1 cellular context compared by ENCODE assay signal in the genomic region with DNA sequence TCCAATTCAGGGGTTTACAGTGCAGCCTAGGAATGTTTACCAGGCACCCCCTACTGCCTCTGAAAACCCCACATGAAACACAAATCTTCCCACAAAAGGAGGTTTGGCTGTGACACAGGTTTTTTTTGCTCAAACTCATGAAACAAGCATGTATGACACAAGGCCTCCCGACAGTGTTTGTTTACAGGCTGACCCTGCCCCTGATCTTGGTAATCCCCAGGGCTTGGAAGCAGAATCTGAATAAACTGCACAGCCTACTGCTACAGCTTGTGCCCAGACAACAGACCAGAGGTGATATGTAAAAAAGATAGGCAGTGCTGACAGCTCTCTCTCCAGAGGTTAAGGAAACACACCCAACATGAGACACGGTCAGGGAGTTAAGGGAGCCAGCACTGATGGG.
TF ChIP-seq lines count a peak whose summit lies in the region.

No MANE protein-coding gene starts in this region.

TF ChIP-seq in IMR-90, 13 proteins besides CTCF, POLR2A, EP300 and RAD21 (continued from another document):
- TF ChIP-seq, protein P1, sequence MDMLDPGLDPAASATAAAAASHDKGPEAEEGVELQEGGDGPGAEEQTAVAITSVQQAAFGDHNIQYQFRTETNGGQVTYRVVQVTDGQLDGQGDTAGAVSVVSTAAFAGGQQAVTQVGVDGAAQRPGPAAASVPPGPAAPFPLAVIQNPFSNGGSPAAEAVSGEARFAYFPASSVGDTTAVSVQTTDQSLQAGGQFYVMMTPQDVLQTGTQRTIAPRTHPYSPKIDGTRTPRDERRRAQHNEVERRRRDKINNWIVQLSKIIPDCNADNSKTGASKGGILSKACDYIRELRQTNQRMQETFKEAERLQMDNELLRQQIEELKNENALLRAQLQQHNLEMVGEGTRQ (IDR thresholded peaks at IDR 0.05; ENCODE audit: low read depth, low read length): no peak
- TF ChIP-seq FOS (IDR thresholded peaks at IDR 0.05; ENCODE audit: low read depth, low read length) (peak; percentile 83), MAZ (IDR thresholded peaks at IDR 0.05; ENCODE audit: borderline replicate concordance, low read depth, low read length) (0 out of 2 replicates have a peak, but pooled peaks have one; percentile 26)
- TF ChIP-seq, protein P2, sequence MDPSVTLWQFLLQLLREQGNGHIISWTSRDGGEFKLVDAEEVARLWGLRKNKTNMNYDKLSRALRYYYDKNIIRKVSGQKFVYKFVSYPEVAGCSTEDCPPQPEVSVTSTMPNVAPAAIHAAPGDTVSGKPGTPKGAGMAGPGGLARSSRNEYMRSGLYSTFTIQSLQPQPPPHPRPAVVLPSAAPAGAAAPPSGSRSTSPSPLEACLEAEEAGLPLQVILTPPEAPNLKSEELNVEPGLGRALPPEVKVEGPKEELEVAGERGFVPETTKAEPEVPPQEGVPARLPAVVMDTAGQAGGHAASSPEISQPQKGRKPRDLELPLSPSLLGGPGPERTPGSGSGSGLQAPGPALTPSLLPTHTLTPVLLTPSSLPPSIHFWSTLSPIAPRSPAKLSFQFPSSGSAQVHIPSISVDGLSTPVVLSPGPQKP (IDR thresholded peaks at IDR 0.05; ENCODE audit: borderline replicate concordance, low read depth, low read length): no peak
